1 cellular context compared by ENCODE assay signal in the genomic region with DNA sequence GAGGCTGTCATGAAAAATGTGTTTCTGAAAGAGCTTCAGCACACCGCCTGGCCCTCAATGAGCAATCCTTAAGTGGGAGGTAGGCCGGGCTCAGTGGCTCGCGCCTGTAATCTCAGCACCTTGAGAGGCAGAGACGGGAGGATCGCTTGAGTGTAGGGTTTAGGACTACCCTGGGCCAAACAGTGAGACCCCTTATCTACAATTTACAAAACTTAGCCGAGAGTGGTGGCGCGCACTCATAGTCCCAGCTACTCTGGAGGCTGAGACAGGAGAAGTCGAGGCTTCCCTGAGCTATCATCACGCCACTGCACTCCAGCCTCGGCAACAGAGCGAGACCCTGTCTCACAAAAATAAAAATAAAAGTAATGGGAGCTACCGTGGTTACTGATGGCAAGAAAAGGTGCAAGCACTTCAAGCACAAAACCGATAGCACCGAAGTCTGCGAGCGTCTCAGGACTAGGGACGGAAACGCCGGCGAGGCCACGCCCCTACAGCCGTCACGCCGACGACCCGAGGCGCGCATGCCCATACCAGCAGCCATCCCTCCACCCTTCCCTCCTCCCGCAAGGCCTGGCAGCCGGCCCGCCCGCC.
TF ChIP-seq lines count a peak whose summit lies in the region.

No MANE protein-coding gene starts in this region.

TF ChIP-seq in HepG2, 621 proteins besides CTCF, POLR2A, EP300 and RAD21 (continued from another document):
- TF ChIP-seq ZNF772 (CRISPR knock-in tag; IDR thresholded peaks at IDR 0.05) = peak; percentile 58; the same call in 1 of the 2 replicates
- TF ChIP-seq PHF21A (CRISPR knock-in tag; IDR thresholded peaks at IDR 0.05) = no peak
- TF ChIP-seq MEIS1 (CRISPR knock-in tag; IDR thresholded peaks at IDR 0.05; ENCODE audit: borderline replicate concordance) = peak; percentile 8; the same call in 1 of the 2 replicates
- TF ChIP-seq, protein P1, sequence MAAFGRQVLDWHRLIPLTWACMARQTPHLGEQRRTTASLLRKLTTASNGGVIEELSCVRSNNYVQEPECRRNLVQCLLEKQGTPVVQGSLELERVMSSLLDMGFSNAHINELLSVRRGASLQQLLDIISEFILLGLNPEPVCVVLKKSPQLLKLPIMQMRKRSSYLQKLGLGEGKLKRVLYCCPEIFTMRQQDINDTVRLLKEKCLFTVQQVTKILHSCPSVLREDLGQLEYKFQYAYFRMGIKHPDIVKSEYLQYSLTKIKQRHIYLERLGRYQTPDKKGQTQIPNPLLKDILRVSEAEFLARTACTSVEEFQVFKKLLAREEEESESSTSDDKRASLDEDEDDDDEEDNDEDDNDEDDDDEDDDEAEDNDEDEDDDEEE (CRISPR knock-in tag; IDR thresholded peaks at IDR 0.05) = peak; percentile 92
- TF ChIP-seq, protein P2, sequence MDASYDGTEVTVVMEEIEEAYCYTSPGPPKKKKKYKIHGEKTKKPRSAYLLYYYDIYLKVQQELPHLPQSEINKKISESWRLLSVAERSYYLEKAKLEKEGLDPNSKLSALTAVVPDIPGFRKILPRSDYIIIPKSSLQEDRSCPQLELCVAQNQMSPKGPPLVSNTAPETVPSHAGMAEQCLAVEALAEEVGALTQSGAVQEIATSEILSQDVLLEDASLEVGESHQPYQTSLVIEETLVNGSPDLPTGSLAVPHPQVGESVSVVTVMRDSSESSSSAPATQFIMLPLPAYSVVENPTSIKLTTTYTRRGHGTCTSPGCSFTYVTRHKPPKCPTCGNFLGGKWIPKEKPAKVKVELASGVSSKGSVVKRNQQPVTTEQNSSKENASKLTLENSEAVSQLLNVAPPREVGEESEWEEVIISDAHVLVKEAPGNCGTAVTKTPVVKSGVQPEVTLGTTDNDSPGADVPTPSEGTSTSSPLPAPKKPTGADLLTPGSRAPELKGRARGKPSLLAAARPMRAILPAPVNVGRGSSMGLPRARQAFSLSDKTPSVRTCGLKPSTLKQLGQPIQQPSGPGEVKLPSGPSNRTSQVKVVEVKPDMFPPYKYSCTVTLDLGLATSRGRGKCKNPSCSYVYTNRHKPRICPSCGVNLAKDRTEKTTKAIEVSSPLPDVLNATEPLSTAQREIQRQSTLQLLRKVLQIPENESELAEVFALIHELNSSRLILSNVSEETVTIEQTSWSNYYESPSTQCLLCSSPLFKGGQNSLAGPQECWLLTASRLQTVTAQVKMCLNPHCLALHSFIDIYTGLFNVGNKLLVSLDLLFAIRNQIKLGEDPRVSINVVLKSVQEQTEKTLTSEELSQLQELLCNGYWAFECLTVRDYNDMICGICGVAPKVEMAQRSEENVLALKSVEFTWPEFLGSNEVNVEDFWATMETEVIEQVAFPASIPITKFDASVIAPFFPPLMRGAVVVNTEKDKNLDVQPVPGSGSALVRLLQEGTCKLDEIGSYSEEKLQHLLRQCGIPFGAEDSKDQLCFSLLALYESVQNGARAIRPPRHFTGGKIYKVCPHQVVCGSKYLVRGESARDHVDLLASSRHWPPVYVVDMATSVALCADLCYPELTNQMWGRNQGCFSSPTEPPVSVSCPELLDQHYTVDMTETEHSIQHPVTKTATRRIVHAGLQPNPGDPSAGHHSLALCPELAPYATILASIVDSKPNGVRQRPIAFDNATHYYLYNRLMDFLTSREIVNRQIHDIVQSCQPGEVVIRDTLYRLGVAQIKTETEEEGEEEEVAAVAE (CRISPR knock-in tag; IDR thresholded peaks at IDR 0.05; ENCODE audit: borderline replicate concordance) = no peak
- TF ChIP-seq, protein P3, sequence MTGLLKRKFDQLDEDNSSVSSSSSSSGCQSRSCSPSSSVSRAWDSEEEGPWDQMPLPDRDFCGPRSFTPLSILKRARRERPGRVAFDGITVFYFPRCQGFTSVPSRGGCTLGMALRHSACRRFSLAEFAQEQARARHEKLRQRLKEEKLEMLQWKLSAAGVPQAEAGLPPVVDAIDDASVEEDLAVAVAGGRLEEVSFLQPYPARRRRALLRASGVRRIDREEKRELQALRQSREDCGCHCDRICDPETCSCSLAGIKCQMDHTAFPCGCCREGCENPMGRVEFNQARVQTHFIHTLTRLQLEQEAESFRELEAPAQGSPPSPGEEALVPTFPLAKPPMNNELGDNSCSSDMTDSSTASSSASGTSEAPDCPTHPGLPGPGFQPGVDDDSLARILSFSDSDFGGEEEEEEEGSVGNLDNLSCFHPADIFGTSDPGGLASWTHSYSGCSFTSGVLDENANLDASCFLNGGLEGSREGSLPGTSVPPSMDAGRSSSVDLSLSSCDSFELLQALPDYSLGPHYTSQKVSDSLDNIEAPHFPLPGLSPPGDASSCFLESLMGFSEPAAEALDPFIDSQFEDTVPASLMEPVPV (CRISPR knock-in tag; IDR thresholded peaks at IDR 0.05) = peak; percentile 83; the same call in 1 of the 2 replicates
- TF ChIP-seq ZNF510 (CRISPR knock-in tag; IDR thresholded peaks at IDR 0.05; ENCODE audit: low read depth) = 0 out of 2 replicates have a peak, but pooled peaks have one; percentile 32
- peak; percentile 40; the same call in 1 of the 2 replicates for TF ChIP-seq ZNF253 (CRISPR knock-in tag; IDR thresholded peaks at IDR 0.05; ENCODE audit: borderline replicate concordance)
- 0 out of 2 replicates have a peak, but pooled peaks have one; percentile 55 for TF ChIP-seq ZNF354B (CRISPR knock-in tag; IDR thresholded peaks at IDR 0.05)
